Comparison of ENCODE assay signal across 1 cellular context in the genomic region with DNA sequence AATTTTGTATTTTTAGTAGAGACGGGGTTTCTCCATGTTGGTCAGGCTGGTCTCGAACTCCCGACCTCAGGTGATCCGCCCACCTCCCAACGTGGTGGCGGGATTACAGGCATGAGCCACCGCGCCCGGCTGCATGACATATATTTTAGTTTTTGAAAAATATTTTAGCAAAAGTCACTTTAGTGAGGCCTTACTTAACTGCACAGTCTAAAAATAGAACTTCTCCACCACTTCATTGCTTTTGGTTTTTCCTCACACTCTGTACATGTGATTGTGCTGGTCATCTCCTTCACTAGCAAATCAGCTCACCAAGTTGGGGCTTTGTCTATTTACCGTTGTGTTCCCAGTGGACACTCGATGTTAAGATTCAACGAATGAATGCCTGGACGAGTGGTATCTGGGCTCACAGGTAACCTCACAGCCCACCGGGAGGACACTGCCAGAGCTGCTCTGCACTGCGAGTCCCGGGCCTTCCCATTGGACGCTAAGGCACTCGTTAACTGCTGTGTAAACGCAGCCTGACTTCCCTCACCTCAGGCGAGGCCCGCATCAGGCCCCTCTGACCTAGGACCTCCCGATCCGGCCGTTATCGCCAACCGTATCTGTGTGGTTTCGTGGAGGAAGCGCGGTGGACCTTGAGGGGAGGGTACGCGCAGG.
TF ChIP-seq lines count a peak whose summit lies in the region.

No MANE protein-coding gene starts in this region.

TF ChIP-seq in HepG2, 621 proteins besides CTCF, POLR2A, EP300 and RAD21 (continued from another document and continues in another):
- TF ChIP-seq ZXDC (CRISPR knock-in tag; IDR thresholded peaks at IDR 0.05) (no peak), TGIF2 (CRISPR knock-in tag; IDR thresholded peaks at IDR 0.05) (peak; percentile 65), THAP7 (CRISPR knock-in tag; IDR thresholded peaks at IDR 0.05) (0 out of 2 replicates have a peak, but pooled peaks have one; percentile 34), ZNF121 (CRISPR knock-in tag; IDR thresholded peaks at IDR 0.05) (peak; percentile 3; the same call in 1 of the 2 replicates), PREB (CRISPR knock-in tag; IDR thresholded peaks at IDR 0.05) (no peak), ESRRA (CRISPR knock-in tag; IDR thresholded peaks at IDR 0.05; ENCODE audit: low read depth) (no peak), ATRX (CRISPR knock-in tag; IDR thresholded peaks at IDR 0.05; ENCODE audit: borderline replicate concordance) (no peak), CSRNP1 (CRISPR knock-in tag; IDR thresholded peaks at IDR 0.05) (no peak), ZNF7 (CRISPR knock-in tag; IDR thresholded peaks at IDR 0.05) (no peak), AKAP8 (CRISPR knock-in tag; IDR thresholded peaks at IDR 0.05) (no peak), EHMT2 (IDR thresholded peaks at IDR 0.05; ENCODE audit: borderline replicate concordance, low read depth, low read length) (no peak), GABPB1 (CRISPR knock-in tag; IDR thresholded peaks at IDR 0.05) (no peak), ZNF619 (CRISPR knock-in tag; IDR thresholded peaks at IDR 0.05) (no peak), CENPX (CRISPR knock-in tag; IDR thresholded peaks at IDR 0.05) (no peak), NFATC3 (CRISPR knock-in tag; IDR thresholded peaks at IDR 0.05) (no peak), ZNF335 (CRISPR knock-in tag; IDR thresholded peaks at IDR 0.05) (no peak), ZNF780A (CRISPR knock-in tag; IDR thresholded peaks at IDR 0.05) (peak; percentile 29; the same call in 1 of the 2 replicates), IKZF4 (CRISPR knock-in tag; IDR thresholded peaks at IDR 0.05; ENCODE audit: borderline replicate concordance, low read depth, not compliant biosample characterization) (peak; percentile 50), ZNF850 (CRISPR knock-in tag; conservative IDR thresholded peaks at IDR 0.05) (0 out of 2 replicates have a peak, but pooled peaks have one; percentile 27), ISX (CRISPR knock-in tag; conservative IDR thresholded peaks at IDR 0.05) (no peak), ZSCAN21 (CRISPR knock-in tag; IDR thresholded peaks at IDR 0.05; ENCODE audit: borderline replicate concordance) (no peak), ATF3 (CRISPR knock-in tag; IDR thresholded peaks at IDR 0.05) (no peak), RFX1 (IDR thresholded peaks at IDR 0.05) (no peak), ZNF781 (CRISPR knock-in tag; IDR thresholded peaks at IDR 0.05; ENCODE audit: borderline replicate concordance, not compliant biosample characterization) (no peak), PRPF4 (IDR thresholded peaks at IDR 0.05; ENCODE audit: low read depth, low read length, poor library complexity, severe bottlenecking) (no peak), SPEN (CRISPR knock-in tag; IDR thresholded peaks at IDR 0.05; ENCODE audit: low read depth) (no peak), JUN (CRISPR knock-in tag; IDR thresholded peaks at IDR 0.05) (no peak), ZNF670 (CRISPR knock-in tag; IDR thresholded peaks at IDR 0.05; ENCODE audit: borderline replicate concordance) (0 out of 2 replicates have a peak, but pooled peaks have one; percentile 20), ZNF75D (CRISPR knock-in tag; IDR thresholded peaks at IDR 0.05; ENCODE audit: borderline replicate concordance) (no peak), ZNF383 (CRISPR knock-in tag; IDR thresholded peaks at IDR 0.05; ENCODE audit: borderline replicate concordance) (0 out of 2 replicates have a peak, but pooled peaks have one; percentile 12), ZNF446 (CRISPR knock-in tag; IDR thresholded peaks at IDR 0.05) (no peak), NFE2 (CRISPR knock-in tag; IDR thresholded peaks at IDR 0.05) (no peak), ZNF44 (CRISPR knock-in tag; IDR thresholded peaks at IDR 0.05) (no peak), DMTF1 (CRISPR knock-in tag; IDR thresholded peaks at IDR 0.05) (no peak), ZNF12 (CRISPR knock-in tag; IDR thresholded peaks at IDR 0.05) (peak; percentile 20; the same call in 1 of the 2 replicates), FOXO1 (CRISPR knock-in tag; IDR thresholded peaks at IDR 0.05) (peak; percentile 17; the same call in 1 of the 2 replicates), NFYC (CRISPR knock-in tag; IDR thresholded peaks at IDR 0.05) (peak; percentile 53), TIGD3 (CRISPR knock-in tag; IDR thresholded peaks at IDR 0.05; ENCODE audit: borderline replicate concordance) (0 out of 2 replicates have a peak, but pooled peaks have one; percentile 25), ZNF556 (CRISPR knock-in tag; IDR thresholded peaks at IDR 0.05; ENCODE audit: borderline replicate concordance) (no peak), MIER2 (CRISPR knock-in tag; IDR thresholded peaks at IDR 0.05) (no peak), ZNF292 (CRISPR knock-in tag; IDR thresholded peaks at IDR 0.05; ENCODE audit: borderline replicate concordance, low read depth) (peak; percentile 17; the same call in 1 of the 2 replicates), RCOR2 (CRISPR knock-in tag; IDR thresholded peaks at IDR 0.05) (no peak), ZSCAN31 (CRISPR knock-in tag; IDR thresholded peaks at IDR 0.05; ENCODE audit: low read depth) (no peak; the same call in 1 of the 2 replicates)
- TF ChIP-seq, protein P1, sequence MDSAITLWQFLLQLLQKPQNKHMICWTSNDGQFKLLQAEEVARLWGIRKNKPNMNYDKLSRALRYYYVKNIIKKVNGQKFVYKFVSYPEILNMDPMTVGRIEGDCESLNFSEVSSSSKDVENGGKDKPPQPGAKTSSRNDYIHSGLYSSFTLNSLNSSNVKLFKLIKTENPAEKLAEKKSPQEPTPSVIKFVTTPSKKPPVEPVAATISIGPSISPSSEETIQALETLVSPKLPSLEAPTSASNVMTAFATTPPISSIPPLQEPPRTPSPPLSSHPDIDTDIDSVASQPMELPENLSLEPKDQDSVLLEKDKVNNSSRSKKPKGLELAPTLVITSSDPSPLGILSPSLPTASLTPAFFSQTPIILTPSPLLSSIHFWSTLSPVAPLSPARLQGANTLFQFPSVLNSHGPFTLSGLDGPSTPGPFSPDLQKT (CRISPR knock-in tag; IDR thresholded peaks at IDR 0.05; ENCODE audit: borderline replicate concordance) = no peak
- TF ChIP-seq, protein P2, sequence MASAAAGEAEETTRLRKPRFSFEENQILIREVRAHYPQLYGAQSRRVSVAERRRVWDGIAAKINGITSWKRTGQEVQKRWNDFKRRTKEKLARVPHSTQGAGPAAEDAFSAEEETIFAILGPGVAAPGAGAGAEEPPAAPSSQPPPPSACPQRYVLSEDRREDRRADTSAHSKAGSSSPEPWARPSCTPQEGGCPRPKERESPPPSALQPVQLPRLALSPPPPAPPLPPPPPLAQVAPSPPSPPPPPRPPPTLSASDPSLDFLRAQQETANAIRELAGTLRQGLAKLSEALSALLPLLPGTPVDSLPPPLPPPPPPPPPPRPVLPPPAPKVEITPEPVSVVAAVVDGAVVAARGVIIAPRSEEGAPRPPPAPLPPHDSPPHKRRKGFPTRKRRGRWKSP (CRISPR knock-in tag; IDR thresholded peaks at IDR 0.05) = peak; percentile 40; the same call in 1 of the 2 replicates
- TF ChIP-seq, protein P3, sequence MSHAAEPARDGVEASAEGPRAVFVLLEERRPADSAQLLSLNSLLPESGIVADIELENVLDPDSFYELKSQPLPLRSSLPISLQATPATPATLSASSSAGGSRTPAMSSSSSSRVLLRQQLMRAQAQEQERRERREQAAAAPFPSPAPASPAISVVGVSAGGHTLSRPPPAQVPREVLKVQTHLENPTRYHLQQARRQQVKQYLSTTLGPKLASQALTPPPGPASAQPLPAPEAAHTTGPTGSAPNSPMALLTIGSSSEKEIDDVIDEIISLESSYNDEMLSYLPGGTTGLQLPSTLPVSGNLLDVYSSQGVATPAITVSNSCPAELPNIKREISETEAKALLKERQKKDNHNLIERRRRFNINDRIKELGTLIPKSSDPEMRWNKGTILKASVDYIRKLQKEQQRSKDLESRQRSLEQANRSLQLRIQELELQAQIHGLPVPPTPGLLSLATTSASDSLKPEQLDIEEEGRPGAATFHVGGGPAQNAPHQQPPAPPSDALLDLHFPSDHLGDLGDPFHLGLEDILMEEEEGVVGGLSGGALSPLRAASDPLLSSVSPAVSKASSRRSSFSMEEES (CRISPR knock-in tag; IDR thresholded peaks at IDR 0.05) = no peak
- TF ChIP-seq, protein P4, sequence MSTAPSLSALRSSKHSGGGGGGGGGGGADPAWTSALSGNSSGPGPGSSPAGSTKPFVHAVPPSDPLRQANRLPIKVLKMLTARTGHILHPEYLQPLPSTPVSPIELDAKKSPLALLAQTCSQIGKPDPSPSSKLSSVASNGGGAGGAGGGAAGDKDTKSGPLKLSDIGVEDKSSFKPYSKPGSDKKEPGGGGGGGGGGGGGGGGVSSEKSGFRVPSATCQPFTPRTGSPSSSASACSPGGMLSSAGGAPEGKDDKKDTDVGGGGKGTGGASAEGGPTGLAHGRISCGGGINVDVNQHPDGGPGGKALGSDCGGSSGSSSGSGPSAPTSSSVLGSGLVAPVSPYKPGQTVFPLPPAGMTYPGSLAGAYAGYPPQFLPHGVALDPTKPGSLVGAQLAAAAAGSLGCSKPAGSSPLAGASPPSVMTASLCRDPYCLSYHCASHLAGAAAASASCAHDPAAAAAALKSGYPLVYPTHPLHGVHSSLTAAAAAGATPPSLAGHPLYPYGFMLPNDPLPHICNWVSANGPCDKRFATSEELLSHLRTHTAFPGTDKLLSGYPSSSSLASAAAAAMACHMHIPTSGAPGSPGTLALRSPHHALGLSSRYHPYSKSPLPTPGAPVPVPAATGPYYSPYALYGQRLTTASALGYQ (CRISPR knock-in tag; IDR thresholded peaks at IDR 0.05) = 0 out of 2 replicates have a peak, but pooled peaks have one; percentile 8
